In genomic region chr20:35742741-35743523, GRCh38 we compare ENCODE assay signal across 8 cellular contexts. TPM values are rescaled to one million over a fixed set of nuclear protein-coding genes. Genes with fewer than 3 reads are reported as not detected.
A peak's percentile ranks its signal among the peaks of the same experiment; 100 is the strongest.
DNase-seq lines count a peak whose midpoint lies in the region; ATAC-seq and TF ChIP-seq lines count a peak whose summit lies in the region.

No MANE protein-coding gene starts in this region.

- no peaks in the 10 kb centered on the region for H3K9me2 ChIP-seq in MM.1S (replicated peaks; ENCODE audit: insufficient read depth, low read length)

- peak overlapping the region; percentile 79 for H3K4me3 ChIP-seq in MM.1S (ENCODE audit: low read length)
- peak overlapping the region; percentile 40 to 99 (median 78) for H3K4me3 ChIP-seq in esophagus squamous epithelium
- peak overlapping the region; percentile 80 for H3K4me3 ChIP-seq in neuron (ENCODE audit: low read length)

- intact Hi-C loops in esophagus squamous epithelium (cut with DNase I), result no loop called here

- no peaks in the 10 kb centered on the region for H3K27me3 ChIP-seq in MM.1S (replicated peaks; ENCODE audit: insufficient read depth, low read length)
- no peaks in the 10 kb centered on the region for H3K27me3 ChIP-seq in esophagus squamous epithelium
- H3K27me3 ChIP-seq in neuron (ENCODE audit: insufficient read depth, low read length), result no peaks in the 10 kb centered on the region

- TF ChIP-seq CTCF in MM.1S (IDR thresholded peaks at IDR 0.05; ENCODE audit: low read length) (no peak), esophagus squamous epithelium (IDR thresholded peaks at IDR 0.05) (no peak)

- H3K4me2 ChIP-seq in MM.1S (ENCODE audit: low read depth, low read length), result peak overlapping the region; percentile 78

- peaks cover 32% of the 10 kb centered on the region for H4K20me1 ChIP-seq in MM.1S (ENCODE audit: insufficient read depth, low read length)

- H3K4me3 Mint-ChIP-seq in T-helper 17 cell, result peak overlapping the region; percentile 96

- H3K4me1 ChIP-seq in MM.1S (ENCODE audit: low read length), result peaks cover 14% of the 10 kb centered on the region
- peaks cover 10 to 63% (median 37%) of the 10 kb centered on the region in 3 donors for H3K4me1 ChIP-seq in esophagus squamous epithelium
- peaks cover 28% of the 10 kb centered on the region for H3K4me1 ChIP-seq in neuron (ENCODE audit: insufficient read depth, low read length)

- peak overlapping the region; percentile 92 for H3K27ac ChIP-seq in MM.1S (ENCODE audit: low read length)
- peak overlapping the region; percentile 96 to 100 (median 97) for H3K27ac ChIP-seq in esophagus squamous epithelium

- H3K79me2 ChIP-seq in MM.1S (ENCODE audit: low read length), result peaks cover 48% of the 10 kb centered on the region

- H3K27ac Mint-ChIP-seq in T-helper 17 cell, result peak overlapping the region; percentile 99

- peaks cover 20% of the 10 kb centered on the region for H3K36me3 Mint-ChIP-seq in T-helper 17 cell (ENCODE audit: low read depth)

- H3K27me3 Mint-ChIP-seq in T-helper 17 cell, result no peaks in the 10 kb centered on the region

- peaks cover 25% of the 10 kb centered on the region for H3F3A ChIP-seq in MM.1S (ENCODE audit: insufficient read depth, low read length)

- peaks cover 21% of the 10 kb centered on the region for H3K36me3 ChIP-seq in MM.1S (replicated peaks; ENCODE audit: insufficient read depth, low read length)
- H3K36me3 ChIP-seq in esophagus squamous epithelium, result peaks cover 0 to 30% (median 9%) of the 10 kb centered on the region in 3 donors
- peaks cover 29% of the 10 kb centered on the region for H3K36me3 ChIP-seq in neuron (ENCODE audit: insufficient read depth, low read length)

- ATAC-seq in T-helper 17 cell, result no peak

- H3K9me3 ChIP-seq in MM.1S (replicated peaks; ENCODE audit: insufficient read depth, low read length), result no peaks in the 10 kb centered on the region
- H3K9me3 ChIP-seq in T-helper 17 cell (ENCODE audit: control insufficient read depth, low read length, poor library complexity, severe bottlenecking), result no peaks in the 10 kb centered on the region
- H3K9me3 ChIP-seq in esophagus squamous epithelium, result no peaks in the 10 kb centered on the region
- H3K9me3 ChIP-seq in neuron (ENCODE audit: low read length), result no peaks in the 10 kb centered on the region

- DNase-seq in NCI-H1105 treated with DMSO at 0.1 percent for 48 hours (lab: John Stamatoyannopoulos, UW) (peak; percentile 42), NCI-H1105 (lab: John Stamatoyannopoulos, UW) (no peak), MM.1S (peak; percentile 78), T-helper 17 cell (no peak), esophagus squamous epithelium (lab: John Stamatoyannopoulos, UW) (no peak), HuH-7.5 (ENCODE audit: low spot score) (no peak), mesenteric fat pad (ENCODE audit: low spot score) (no peak)

- peak in 1 of 4 donors; percentile 50 for TF ChIP-seq POLR2A in esophagus squamous epithelium (IDR thresholded peaks at IDR 0.05)

- H3K4me1 Mint-ChIP-seq in T-helper 17 cell, result peaks cover 43% of the 10 kb centered on the region

- WGBS in esophagus squamous epithelium, 2 donors, result 2% methylated on average over 8 of the region's 8 CpGs

- H2AFZ ChIP-seq in MM.1S (ENCODE audit: low read length), result peak overlapping the region; percentile 60; the same call in 1 of the 2 replicates
- H2AFZ ChIP-seq in neuron (ENCODE audit: low read depth, low read length), result no peak overlapping the region

- peak overlapping the region; percentile 96 for H3K9ac ChIP-seq in MM.1S (ENCODE audit: low read length)

RNA-seq across cellular contexts. Expression of gene RBM39, which starts 0.9 kb away (rescaled TPM):
- total RNA-seq in T-helper 17 cell, result 1,000 to 10,000 TPM; 1,047 to 1,109 TPM
- total RNA-seq in esophagus squamous epithelium, result 100 to 1,000 TPM; 149 to 326 (median 182) TPM
- 269 TPM for total RNA-seq in mesenteric fat pad

RNA-seq across cellular contexts. Expression of gene PHF20, which starts 28.9 kb away (rescaled TPM):
- total RNA-seq in T-helper 17 cell (100 to 1,000 TPM; 121 to 129 TPM), esophagus squamous epithelium (10 to 100 TPM; 13.6 to 33.2 (median 16.6) TPM), mesenteric fat pad (59.8 TPM)

RNA-seq across cellular contexts. Expression of gene ROMO1, which starts 43.7 kb away (rescaled TPM):
- total RNA-seq in T-helper 17 cell (10 to 100 TPM; 35.1 to 37.6 TPM), esophagus squamous epithelium (100 to 1,000 TPM; 178 to 290 (median 228) TPM), mesenteric fat pad (141 TPM)

RNA-seq across cellular contexts. Expression of gene NFS1, which starts 43.8 kb away (rescaled TPM):
- total RNA-seq in T-helper 17 cell (10 to 100 TPM; 16.8 to 19.4 TPM), esophagus squamous epithelium (10 to 100 TPM; 16.4 to 39.9 (median 24.2) TPM), mesenteric fat pad (23.5 TPM)

Comparison
In these comparisons a context has a peak if more than half of its experiments do, and no peak if none do; other contexts are left out.
1. DNase-seq: peak in NCI-H1105 treated with DMSO at 0.1 percent for 48 hours (single experiment) and MM.1S (single experiment); none in NCI-H1105 (single experiment), T-helper 17 cell (0 of 3), esophagus squamous epithelium (single experiment), HuH-7.5 (single experiment) and mesenteric fat pad (single experiment).
2. Peak in every context shown above with its lines, with median percentiles within 50 percentile points of each other: H3K4me3 ChIP-seq.